In genomic region chr6:83879746-83880145, GRCh38 we compare ENCODE assay signal across 21 cellular contexts. TPM values are rescaled to one million over a fixed set of nuclear protein-coding genes. Genes with fewer than 3 reads are reported as not detected.
A peak's percentile ranks its signal among the peaks of the same experiment; 100 is the strongest.
DNase-seq lines count a peak whose midpoint lies in the region; ATAC-seq and TF ChIP-seq lines count a peak whose summit lies in the region.
"Had no signal": no experiment of that assay in that cellular context is flagged by ENCODE, and none has a peak within 500 bp of the region (broad histone marks: within the 10 kb centered on the region; RNA-seq: fewer than 3 reads in every experiment).

No MANE protein-coding gene starts in this region.

- no peaks in the 10 kb centered on the region for H3K9me3 Mint-ChIP-seq in nephron progenitor cell
- H3K9me3 Mint-ChIP-seq: HFFc6 had no signal

- TF ChIP-seq POLR2A in uterus (IDR thresholded peaks at IDR 0.05), result no peak

- H3K36me3 Mint-ChIP-seq in T-helper 17 cell (ENCODE audit: low read depth), result peaks cover 2% of the 10 kb centered on the region
- no peaks in the 10 kb centered on the region for H3K36me3 Mint-ChIP-seq in nephron progenitor cell (ENCODE audit: low read depth)

- H3K27ac ChIP-seq in uterus, result no peak overlapping the region
- H3K27ac ChIP-seq: KMS-11, SJCRH30 had no signal

- H3K27me3 ChIP-seq in uterus, result no peaks in the 10 kb centered on the region
- H3K27me3 ChIP-seq: SJCRH30 had no signal

- no peak overlapping the region for H3K4me3 ChIP-seq in AG10803 (ENCODE audit: low read length)
- no peak overlapping the region for H3K4me3 ChIP-seq in uterus
- H3K4me3 ChIP-seq: GM12878, SJCRH30 had no signal

- peak overlapping the region; percentile 57 for H3K27ac Mint-ChIP-seq in T-helper 17 cell
- H3K27ac Mint-ChIP-seq in nephron progenitor cell, result peak overlapping the region; percentile 32
- H3K27ac Mint-ChIP-seq: B cell; CD4-positive, CD25-positive, alpha-beta regulatory T cell; HFFc6 had no signal

- H3K4me1 ChIP-seq in uterus, result no peaks in the 10 kb centered on the region
- H3K4me1 ChIP-seq: SJCRH30 had no signal

- no peaks in the 10 kb centered on the region for H3K36me3 ChIP-seq in uterus
- H3K36me3 ChIP-seq: SJCRH30 had no signal

- DNase-seq in AG10803 (ENCODE audit: low read depth), result peak; percentile 37
- peak; percentile 11 for DNase-seq in GM04503 (ENCODE audit: low read depth)
- no peak for DNase-seq in T-helper 17 cell
- no peak for DNase-seq in nephron progenitor cell
- DNase-seq in uterus, result no peak
- DNase-seq in GM19238 (ENCODE audit: insufficient read length, low spot score), result no peak
- DNase-seq: Caco-2; CD4-positive, CD25-positive, alpha-beta regulatory T cell; DMS153; HFFc6; NCI-H1930; NCI-H748 treated with DMSO at 0.1 percent for 48 hours; RPMI8226; SJCRH30 had no signal

- H3K27me3 Mint-ChIP-seq in T-helper 17 cell, result no peaks in the 10 kb centered on the region
- no peaks in the 10 kb centered on the region for H3K27me3 Mint-ChIP-seq in nephron progenitor cell (ENCODE audit: low read depth, poor library complexity)
- H3K27me3 Mint-ChIP-seq: B cell; CD4-positive, CD25-positive, alpha-beta regulatory T cell had no signal

- H3K9me3 ChIP-seq in T-helper 17 cell (ENCODE audit: control insufficient read depth, low read length, poor library complexity, severe bottlenecking) (no peaks in the 10 kb centered on the region), uterus (no peaks in the 10 kb centered on the region)
- H3K9me3 ChIP-seq: Caco-2, SJCRH30 had no signal

- H3K4me1 Mint-ChIP-seq in T-helper 17 cell, result peaks cover 41% of the 10 kb centered on the region
- peaks cover 11% of the 10 kb centered on the region for H3K4me1 Mint-ChIP-seq in nephron progenitor cell

- H3K4me3 Mint-ChIP-seq in T-helper 17 cell, result no peak overlapping the region
- H3K4me3 Mint-ChIP-seq in nephron progenitor cell, result no peak overlapping the region
- H3K4me3 Mint-ChIP-seq: B cell; CD4-positive, CD25-positive, alpha-beta regulatory T cell; HFFc6 had no signal

- no peak for ATAC-seq in T-helper 17 cell
- no peak for ATAC-seq in GM21619 (IDR thresholded peaks at IDR 0.05; ENCODE audit: unreplicated experiment)
- ATAC-seq: GM12878 had no signal

- intact Hi-C loops in uterus (cut with DNase I; ENCODE audit: low total_unique reads), result no loop called here

- TF ChIP-seq CTCF in AG10803 (conservative IDR thresholded peaks at IDR 0.05; ENCODE audit: low read length), result no peak
- TF ChIP-seq CTCF in nephron progenitor cell (IDR thresholded peaks at IDR 0.05), result no peak
- no peak for TF ChIP-seq CTCF in uterus (IDR thresholded peaks at IDR 0.05)

RNA-seq across cellular contexts. Expression of gene CYB5R4, which starts 20.3 kb away (rescaled TPM):
- total RNA-seq in T-helper 17 cell (10 to 100 TPM; 21.8 to 27.0 TPM), uterus (10 to 100 TPM in 2 of 4 donors, 1 to 10 TPM in 2; 9.3 to 59.2 (median 9.9) TPM)

RNA-seq across cellular contexts. Expression of gene RIPPLY2, which starts 26.6 kb away (rescaled TPM):
- not detected for total RNA-seq in T-helper 17 cell
- total RNA-seq in uterus, result under 1 TPM in 1 of 4 donors, not detected in 3; 0.90 TPM
- total RNA-seq: B cell; Caco-2; CD4-positive, CD25-positive, alpha-beta regulatory T cell; H4; HepG2; HFFc6; NCI-H460 had no signal

Comparison
In these comparisons a context has a peak if more than half of its experiments do, and no peak if none do; other contexts are left out.
1. DNase-seq: peak in AG10803 (single experiment) and GM04503 (single experiment); none in T-helper 17 cell (0 of 3), nephron progenitor cell (single experiment), uterus (0 of 2) and GM19238 (single experiment).